In genomic region chr4:22129454-22130075, GRCh38 we compare ENCODE assay signal across 8 cellular contexts.
A peak's percentile ranks its signal among the peaks of the same experiment; 100 is the strongest.
DNase-seq lines count a peak whose midpoint lies in the region; ATAC-seq and TF ChIP-seq lines count a peak whose summit lies in the region.

No MANE protein-coding gene starts in this region.

- no peak overlapping the region for H4K5ac ChIP-seq in H9 (ENCODE audit: insufficient read length, low read depth, low read length)

- no peak overlapping the region for H3K23ac ChIP-seq in H9 (ENCODE audit: insufficient read length, low read depth, low read length)

- H3K14ac ChIP-seq in H9 (ENCODE audit: insufficient read depth, low read length): no peak overlapping the region

- no peak overlapping the region for H3K4ac ChIP-seq in H9 (ENCODE audit: low read depth, low read length)

- H3K4me1 ChIP-seq in H9 (ENCODE audit: insufficient read depth, low read length): 0 out of 2 replicates have a peak, but pooled peaks cover 2% of the 10 kb centered on the region
- H3K4me1 ChIP-seq in upper lobe of right lung: no peaks in the 10 kb centered on the region

- no peak overlapping the region for H3T11ph ChIP-seq in H9 (ENCODE audit: low read length)

- H3K79me2 ChIP-seq in H9 (ENCODE audit: insufficient read depth, low read length): no peaks in the 10 kb centered on the region

- H3K56ac ChIP-seq in H9 (ENCODE audit: insufficient read length, low read depth, low read length): no peak overlapping the region

- H3K27me3 Mint-ChIP-seq in H9 (ENCODE audit: low read depth): no peaks in the 10 kb centered on the region; the same call in 1 of the 2 replicates

- H3K4me3 Mint-ChIP-seq in H9: no peak overlapping the region
- H3K4me3 Mint-ChIP-seq in stimulated activated effector memory CD8-positive, alpha-beta T cell treated with anti-CD3 and anti-CD28 coated beads, Interleukin-12 subunit alpha, Interleukin-12 subunit beta, amount 100 ng/mL, for 72 hours: no peak overlapping the region

- no peaks in the 10 kb centered on the region for H3K27me3 ChIP-seq in H9 (ENCODE audit: insufficient read depth, low read length)
- H3K27me3 ChIP-seq in upper lobe of right lung: no peaks in the 10 kb centered on the region

- no peaks in the 10 kb centered on the region for H3K23me2 ChIP-seq in H9 (ENCODE audit: insufficient read length, low read depth, low read length, poor library complexity, severe bottlenecking)

- no peak overlapping the region for H3K18ac ChIP-seq in H9 (ENCODE audit: insufficient read length, low read depth, low read length)

- H3K4me3 ChIP-seq in foreskin fibroblast (ENCODE audit: low read depth in 1 of 2, low read length in 2 of 2): no peak overlapping the region
- H3K4me3 ChIP-seq in upper lobe of right lung: no peak overlapping the region

- H3K4me1 Mint-ChIP-seq in H9: peaks cover 4 to 6% of the 10 kb centered on the region in 2 experiments
- no peaks in the 10 kb centered on the region for H3K4me1 Mint-ChIP-seq in stimulated activated effector memory CD8-positive, alpha-beta T cell treated with anti-CD3 and anti-CD28 coated beads, Interleukin-12 subunit alpha, Interleukin-12 subunit beta, amount 100 ng/mL, for 72 hours

- no peak overlapping the region for H4K91ac ChIP-seq in H9 (ENCODE audit: insufficient read length, low read depth, low read length)

- no CpG with 5 or more reads among the region's 12 CpGs for WGBS in H9 (ENCODE audit: extremely low coverage, insufficient read length, low lambda C conversion rate)

- peak; percentile 29 for ATAC-seq in upper lobe of right lung
- ATAC-seq in stimulated activated effector memory CD8-positive, alpha-beta T cell treated with anti-CD3 and anti-CD28 coated beads, Interleukin-12 subunit alpha, Interleukin-12 subunit beta, amount 100 ng/mL, for 72 hours: no peak
- ATAC-seq in HG02588 (IDR thresholded peaks at IDR 0.05; ENCODE audit: unreplicated experiment): no peak

- in situ Hi-C loops in G401 (cut with HindIII; ENCODE audit: low sequenced_read_pairs): no loop called here

- no peak overlapping the region for H3K9ac ChIP-seq in H9 (ENCODE audit: extremely low read depth, insufficient read length, low read length)

- H3K9me3 Mint-ChIP-seq in H9: peaks cover 3 to 4% of the 10 kb centered on the region in 2 experiments; a peak in 4 of 5 replicates
- H3K9me3 Mint-ChIP-seq in stimulated activated effector memory CD8-positive, alpha-beta T cell treated with anti-CD3 and anti-CD28 coated beads, Interleukin-12 subunit alpha, Interleukin-12 subunit beta, amount 100 ng/mL, for 72 hours: peaks cover 10% of the 10 kb centered on the region

- H2BK120ac ChIP-seq in H9 (ENCODE audit: low read depth, low read length, poor library complexity, severe bottlenecking): no peak overlapping the region

- H3K9me3 ChIP-seq in H9 (ENCODE audit: control insufficient read depth, low read depth, low read length) (no peaks in the 10 kb centered on the region), upper lobe of right lung (no peaks in the 10 kb centered on the region)

- no peak overlapping the region for H3K27ac Mint-ChIP-seq in H9
- H3K27ac Mint-ChIP-seq in stimulated activated effector memory CD8-positive, alpha-beta T cell treated with anti-CD3 and anti-CD28 coated beads, Interleukin-12 subunit alpha, Interleukin-12 subunit beta, amount 100 ng/mL, for 72 hours: no peak overlapping the region

- H3K79me1 ChIP-seq in H9 (ENCODE audit: insufficient read depth, low read depth, low read length, poor library complexity, severe bottlenecking): no peaks in the 10 kb centered on the region

- H2BK15ac ChIP-seq in H9 (ENCODE audit: low read depth, low read length): no peak overlapping the region

- no peak overlapping the region for H4K8ac ChIP-seq in H9 (replicated peaks; ENCODE audit: insufficient read length, low read depth, low read length)

- no peaks in the 10 kb centered on the region for H3K36me3 ChIP-seq in upper lobe of right lung

- no peak overlapping the region for H2BK12ac ChIP-seq in H9 (ENCODE audit: insufficient read length, low read depth, low read length)

- no peak overlapping the region for H3K4me2 ChIP-seq in H9 (ENCODE audit: insufficient read depth, insufficient read length, low read length)

- intact Hi-C loops in upper lobe of right lung (cut with DNase I): no loop called here

- no peak overlapping the region for H2AFZ ChIP-seq in H9 (ENCODE audit: low read length)

- H2BK5ac ChIP-seq in H9 (ENCODE audit: insufficient read length, low read length): no peak overlapping the region

- TF ChIP-seq CTCF in H9 (conservative IDR thresholded peaks at IDR 0.05) (peak; percentile 83), foreskin fibroblast (IDR thresholded peaks at IDR 0.05; ENCODE audit: low read depth, low read length) (peak; percentile 44), upper lobe of right lung (IDR thresholded peaks at IDR 0.05) (peak; percentile 21)

- peak; percentile 19 for DNase-seq in COLO668 (lab: John Stamatoyannopoulos, UW; ENCODE audit: unreplicated experiment)
- peak; percentile 76 for DNase-seq in H9
- peak; percentile 36 for DNase-seq in RPMI7951 (ENCODE audit: low read depth)
- peak; percentile 9 to 51 for DNase-seq in foreskin fibroblast
- no peak for DNase-seq in upper lobe of right lung
- DNase-seq in stimulated activated effector memory CD8-positive, alpha-beta T cell treated with anti-CD3 and anti-CD28 coated beads, Interleukin-12 subunit alpha, Interleukin-12 subunit beta, amount 100 ng/mL, for 72 hours (ENCODE audit: low spot score in 2 of 2): no peak
- DNase-seq in G401 (ENCODE audit: low spot score): no peak

- H3K27ac ChIP-seq in H9 (ENCODE audit: insufficient read length, low read depth, low read length) (no peak overlapping the region), upper lobe of right lung (no peak overlapping the region)

- H3K36me3 Mint-ChIP-seq in H9 (ENCODE audit: insufficient read depth in 1 of 3, low read depth in 3 of 3): no peaks in the 10 kb centered on the region; a peak in 1 of 7 replicates
- no peaks in the 10 kb centered on the region for H3K36me3 Mint-ChIP-seq in stimulated activated effector memory CD8-positive, alpha-beta T cell treated with anti-CD3 and anti-CD28 coated beads, Interleukin-12 subunit alpha, Interleukin-12 subunit beta, amount 100 ng/mL, for 72 hours

- H2BK20ac ChIP-seq in H9 (ENCODE audit: low read depth, low read length, poor library complexity, severe bottlenecking): no peak overlapping the region

- H4K20me1 ChIP-seq in H9 (ENCODE audit: control insufficient read depth, insufficient read depth, insufficient read length): no peaks in the 10 kb centered on the region

- no peak overlapping the region for H2AK5ac ChIP-seq in H9 (ENCODE audit: insufficient read length, low read length)

Comparison
In these comparisons a context has a peak if more than half of its experiments do, and no peak if none do; other contexts are left out.
1. DNase-seq: peak in COLO668 (single experiment), H9 (single experiment), RPMI7951 (single experiment) and foreskin fibroblast (2 of 2); none in upper lobe of right lung (single experiment), stimulated activated effector memory CD8-positive, alpha-beta T cell treated with anti-CD3 and anti-CD28 coated beads, Interleukin-12 subunit alpha, Interleukin-12 subunit beta, amount 100 ng/mL, for 72 hours (0 of 2) and G401 (single experiment).
2. CTCF ChIP-seq: peak in every context shown above with its lines; median percentile 83 in H9; 44 in foreskin fibroblast; 21 in upper lobe of right lung.